Comparison of ENCODE assay signal across 32 cellular contexts in genomic region chr1:169648187-169648586, GRCh38. TPM values are rescaled to one million over a fixed set of nuclear protein-coding genes. Genes with fewer than 3 reads are reported as not detected.
DNase-seq lines count a peak whose midpoint lies in the region; ATAC-seq lines count a peak whose summit lies in the region.
"Had no signal": no experiment of that assay in that cellular context is flagged by ENCODE, and none has a peak within 500 bp of the region (broad histone marks: within the 10 kb centered on the region; RNA-seq: fewer than 3 reads in every experiment).

No MANE protein-coding gene starts in this region.

- H3K4me3 Mint-ChIP-seq in CD4-positive, CD25-positive, alpha-beta regulatory T cell = peak overlapping the region in 3 of 4 donors; percentile 67 to 73 (median 68)
- H3K4me3 Mint-ChIP-seq in T-helper 17 cell (no peak overlapping the region), naive B cell (no peak overlapping the region)
- H3K4me3 Mint-ChIP-seq: activated CD4-positive, alpha-beta T cell treated with anti-CD3 and anti-CD28 coated beads, Interleukin-2, amount 10 ng/mL, durations not matched to agents 7 days and 5 days; activated naive CD8-positive, alpha-beta T cell treated with anti-CD3 and anti-CD28 coated beads, Interleukin-2, amount 10 ng/mL, durations not matched to agents 7 days and 5 days; nephron; stimulated activated naive B cell treated with anti-CD40 and anti-IgM and Interleukin-4, amounts not matched to agents 10 μg/mL and 1 μg/mL and 100 μg/mL, for 72 hours had no signal

- H3K27me3 ChIP-seq in CD4-positive, CD25-positive, alpha-beta regulatory T cell (ENCODE audit: control insufficient read depth, insufficient read depth, low read length) = no peaks in the 10 kb centered on the region
- H3K27me3 ChIP-seq: ovary, upper lobe of right lung had no signal

- no peak for DNase-seq in activated CD4-positive, CD25-positive, alpha-beta regulatory T cell (lab: John Stamatoyannopoulos, UW)
- DNase-seq in CD4-positive, CD25-positive, alpha-beta regulatory T cell = no peak
- DNase-seq in T-helper 17 cell (no peak), naive B cell (no peak), NCI-H1105 (lab: John Stamatoyannopoulos, UW) (no peak), NCI-H1436 (lab: John Stamatoyannopoulos, UW) (no peak)
- DNase-seq: activated CD4-positive, alpha-beta T cell treated with anti-CD3 and anti-CD28 coated beads, Interleukin-2, amount 10 ng/mL, durations not matched to agents 7 days and 5 days; activated CD8-positive, alpha-beta memory T cell treated with anti-CD3 and anti-CD28 coated beads, Interleukin-2, amount 50 U/mL, for 4 hours; activated naive CD8-positive, alpha-beta T cell treated with anti-CD3 and anti-CD28 coated beads, Interleukin-2, amount 10 ng/mL, durations not matched to agents 7 days and 5 days; effector CD8-positive, alpha-beta T cell; GOT3; hippocampal formation; lower lobe of right lung; NCI-H146; NCI-H226; NCI-H526 treated with DMSO at 0.1 percent for 48 hours; NK-92 treated with Interleukin-12 subunit alpha and Interleukin-12 subunit beta, amount 100 ng/mL, for 24 hours; ovary; PC-3; SK-N-SH; stimulated activated CD4-positive, alpha-beta T cell treated with anti-CD3 and anti-CD28 coated beads, Interleukin-15, amount 100 ng/mL, for 24 hours; stimulated activated naive B cell treated with anti-CD40 and anti-IgM and Interleukin-4, amounts not matched to agents 10 μg/mL and 1 μg/mL and 100 μg/mL, for 72 hours; upper lobe of right lung had no signal

- no peak overlapping the region for H3K4me3 ChIP-seq in CD4-positive, CD25-positive, alpha-beta regulatory T cell (ENCODE audit: low read depth, low read length)
- H3K4me3 ChIP-seq: coronary artery, lower lobe of right lung, ovary, upper lobe of right lung had no signal

- H3K4me1 Mint-ChIP-seq in CD4-positive, CD25-positive, alpha-beta regulatory T cell = peaks cover 39 to 60% (median 41%) of the 10 kb centered on the region in 4 donors
- H3K4me1 Mint-ChIP-seq in T-helper 17 cell = peaks cover 25% of the 10 kb centered on the region
- peaks cover 22 to 31% (median 24%) of the 10 kb centered on the region in 3 donors for H3K4me1 Mint-ChIP-seq in naive B cell
- H3K4me1 Mint-ChIP-seq: nephron had no signal

- H3K9me3 Mint-ChIP-seq in CD4-positive, CD25-positive, alpha-beta regulatory T cell = peaks cover 0 to 6% (median 1%) of the 10 kb centered on the region in 7 donors
- peaks cover 0 to 9% (median 0%) of the 10 kb centered on the region in 7 donors for H3K9me3 Mint-ChIP-seq in naive B cell
- H3K9me3 Mint-ChIP-seq: nephron had no signal

- peak overlapping the region; percentile 51 for H3K27ac ChIP-seq in CD4-positive, CD25-positive, alpha-beta regulatory T cell (ENCODE audit: insufficient read depth, low read length, poor library complexity, severe bottlenecking)
- H3K27ac ChIP-seq: C4-2B, coronary artery, lower lobe of right lung, ovary, upper lobe of right lung had no signal

- no peaks in the 10 kb centered on the region for H3K36me3 Mint-ChIP-seq in CD4-positive, CD25-positive, alpha-beta regulatory T cell
- H3K36me3 Mint-ChIP-seq in T-helper 17 cell (ENCODE audit: low read depth) (no peaks in the 10 kb centered on the region), naive B cell (no peaks in the 10 kb centered on the region)

- peak; percentile 66 to 70 for ATAC-seq in activated CD4-positive, CD25-positive, alpha-beta regulatory T cell treated with anti-CD3 and anti-CD28 coated beads, Interleukin-2, amount 50 U/mL, for 24 hours
- ATAC-seq in CD4-positive, CD25-positive, alpha-beta regulatory T cell (ENCODE audit: low read depth in 2 of 2) = no peak
- ATAC-seq in T-helper 17 cell (no peak), naive B cell (ENCODE audit: low read depth in 2 of 2) (no peak), GM21367 (IDR thresholded peaks at IDR 0.05; ENCODE audit: unreplicated experiment) (no peak)
- ATAC-seq: lower lobe of right lung, PC-3, upper lobe of right lung had no signal

- H3K4me1 ChIP-seq in CD4-positive, CD25-positive, alpha-beta regulatory T cell (ENCODE audit: control insufficient read depth, insufficient read depth, low read length, poor library complexity, severe bottlenecking) = peaks cover 25% of the 10 kb centered on the region
- H3K4me1 ChIP-seq: lower lobe of right lung, upper lobe of right lung had no signal

- H3K36me3 ChIP-seq in CD4-positive, CD25-positive, alpha-beta regulatory T cell (ENCODE audit: control insufficient read depth, insufficient read depth, low read length) = no peaks in the 10 kb centered on the region
- H3K36me3 ChIP-seq: lower lobe of right lung, ovary, upper lobe of right lung had no signal

- H3K27me3 Mint-ChIP-seq in CD4-positive, CD25-positive, alpha-beta regulatory T cell = no peaks in the 10 kb centered on the region
- H3K27me3 Mint-ChIP-seq in T-helper 17 cell = no peaks in the 10 kb centered on the region
- H3K27me3 Mint-ChIP-seq in naive B cell = no peaks in the 10 kb centered on the region
- H3K27me3 Mint-ChIP-seq: activated CD4-positive, alpha-beta T cell treated with anti-CD3 and anti-CD28 coated beads, Interleukin-2, amount 10 ng/mL, durations not matched to agents 7 days and 5 days; activated naive CD8-positive, alpha-beta T cell treated with anti-CD3 and anti-CD28 coated beads, Interleukin-2, amount 10 ng/mL, durations not matched to agents 7 days and 5 days; stimulated activated naive B cell treated with anti-CD40 and anti-IgM and Interleukin-4, amounts not matched to agents 10 μg/mL and 1 μg/mL and 100 μg/mL, for 72 hours had no signal

- peak overlapping the region; percentile 78 to 97 (median 91) for H3K27ac Mint-ChIP-seq in CD4-positive, CD25-positive, alpha-beta regulatory T cell
- H3K27ac Mint-ChIP-seq in T-helper 17 cell = peak overlapping the region; percentile 73
- H3K27ac Mint-ChIP-seq in naive B cell = peak overlapping the region in 5 of 6 donors; percentile 3 to 54 (median 16)
- H3K27ac Mint-ChIP-seq: activated naive CD8-positive, alpha-beta T cell treated with anti-CD3 and anti-CD28 coated beads, Interleukin-2, amount 10 ng/mL, durations not matched to agents 7 days and 5 days; nephron had no signal

- no peaks in the 10 kb centered on the region for H3K9me3 ChIP-seq in CD4-positive, CD25-positive, alpha-beta regulatory T cell (ENCODE audit: control insufficient read depth in 2 of 2, low read length in 2 of 2)
- no peaks in the 10 kb centered on the region for H3K9me3 ChIP-seq in T-helper 17 cell (ENCODE audit: control insufficient read depth, low read length, poor library complexity, severe bottlenecking)
- H3K9me3 ChIP-seq: lower lobe of right lung, ovary, SK-N-SH, upper lobe of right lung had no signal

RNA-seq across cellular contexts. Expression of gene SELP, which starts 18.3 kb away (rescaled TPM):
- total RNA-seq in CD4-positive, CD25-positive, alpha-beta regulatory T cell = 12.1 TPM
- polyA plus RNA-seq in CD4-positive, CD25-positive, alpha-beta regulatory T cell = 10 to 100 TPM; 15.2 to 25.2 (median 22.5) TPM
- total RNA-seq in T-helper 17 cell = 10 to 100 TPM in 1 of 2 donors, 1 to 10 TPM in 1; 2.3 to 35.4 TPM
- polyA plus RNA-seq in naive B cell (ENCODE audit: low read depth in 6 of 6) = 1 to 10 TPM in 3 of 6 donors, under 1 TPM in 2, not detected in 1; 0.27 to 3.5 (median 1.6) TPM
- total RNA-seq: A172, astrocyte, LHCN-M2, PC-3, renal cortical epithelial cell had no signal
- polyA plus RNA-seq: SK-N-SH had no signal

Comparison
In these comparisons a context has a peak if more than half of its experiments do, and no peak if none do; other contexts are left out.
1. ATAC-seq: peak in activated CD4-positive, CD25-positive, alpha-beta regulatory T cell treated with anti-CD3 and anti-CD28 coated beads, Interleukin-2, amount 50 U/mL, for 24 hours (2 of 2); none in CD4-positive, CD25-positive, alpha-beta regulatory T cell (0 of 2), T-helper 17 cell (single experiment), naive B cell (0 of 2) and GM21367 (single experiment).
2. H3K27ac Mint-ChIP-seq: peak in every context shown above with its lines; median percentile 91 in CD4-positive, CD25-positive, alpha-beta regulatory T cell; 73 in T-helper 17 cell; 16 in naive B cell.
3. H3K4me3 Mint-ChIP-seq: peak in CD4-positive, CD25-positive, alpha-beta regulatory T cell (3 of 4); none in T-helper 17 cell (single experiment) and naive B cell (0 of 8).